In the genomic region with DNA sequence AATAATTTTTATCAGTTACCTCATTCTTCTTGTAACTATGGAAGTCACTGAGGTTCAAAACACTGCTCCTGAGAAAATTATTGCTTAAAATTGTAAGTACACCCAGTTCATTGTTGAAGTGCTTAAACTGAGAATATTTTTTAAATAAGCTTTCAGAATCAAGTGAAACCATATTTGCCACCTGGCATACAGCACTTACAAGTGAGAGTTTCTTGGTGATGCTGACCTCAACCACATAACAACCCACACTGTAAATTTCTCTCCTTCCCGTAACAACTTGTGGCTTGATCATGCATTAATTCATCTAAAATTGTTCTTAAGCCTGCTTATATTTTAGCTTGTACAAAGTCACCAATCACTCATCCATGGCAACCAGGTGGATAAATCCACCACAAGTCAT, we compare ENCODE assay signal across 10 cellular contexts. TPM values are rescaled to one million over a fixed set of nuclear protein-coding genes. Genes with fewer than 3 reads are reported as not detected.
A peak's percentile ranks its signal among the peaks of the same experiment; 100 is the strongest.
DNase-seq lines count a peak whose midpoint lies in the region; ATAC-seq and TF ChIP-seq lines count a peak whose summit lies in the region.
"Had no signal": no experiment of that assay in that cellular context is flagged by ENCODE, and none has a peak within 500 bp of the region (broad histone marks: within the 10 kb centered on the region; RNA-seq: fewer than 3 reads in every experiment).

No MANE protein-coding gene starts in this region.

- H3K27me3 Mint-ChIP-seq in natural killer cell (ENCODE audit: low read depth in 2 of 2): peaks cover 26 to 64% of the 10 kb centered on the region in 2 donors

- peaks cover 6% of the 10 kb centered on the region for H3K36me3 Mint-ChIP-seq in natural killer cell

- peak overlapping the region; percentile 19 to 67 for H3K27ac Mint-ChIP-seq in natural killer cell

- DNase-seq in natural killer cell: no peak
- no peak for DNase-seq in activated effector memory CD4-positive, alpha-beta T cell treated with anti-CD3 and anti-CD28 coated beads, Interleukin-2, amount 50 U/mL, for 16 hours
- DNase-seq in EL: no peak
- no peak for DNase-seq in cerebellar cortex (ENCODE audit: low spot score)
- DNase-seq in HuH-7.5 (ENCODE audit: low spot score): no peak
- DNase-seq: activated naive CD4-positive, alpha-beta T cell treated with anti-CD3 and anti-CD28 coated beads, Interleukin-2, amount 50 U/mL, for 16 hours; NCI-H526 had no signal

- H3K4me1 Mint-ChIP-seq in natural killer cell: peaks cover 33 to 49% of the 10 kb centered on the region in 2 donors

- H3K4me3 Mint-ChIP-seq in natural killer cell: peak overlapping the region; percentile 75

- no peaks in the 10 kb centered on the region for H3K9me3 Mint-ChIP-seq in natural killer cell

- intact Hi-C loops in natural killer cell (cut with micrococcal nuclease): no loop called here

- TF ChIP-seq CTCF in natural killer cell (IDR thresholded peaks at IDR 0.05): no peak

- ATAC-seq in GM18870 (IDR thresholded peaks at IDR 0.05; ENCODE audit: unreplicated experiment) (peak; percentile 73), GM21825 (IDR thresholded peaks at IDR 0.05; ENCODE audit: unreplicated experiment) (peak; percentile 64), HG03432 (IDR thresholded peaks at IDR 0.05; ENCODE audit: unreplicated experiment) (peak; percentile 55), natural killer cell (peak; percentile 63 to 93 (median 66))

RNA-seq across cellular contexts. Expression of gene IMMP2L, which starts 34.0 kb away (rescaled TPM):
- total RNA-seq in natural killer cell: 1 to 10 TPM; 6.9 to 9.2 (median 8.7) TPM
